In the genomic region with DNA sequence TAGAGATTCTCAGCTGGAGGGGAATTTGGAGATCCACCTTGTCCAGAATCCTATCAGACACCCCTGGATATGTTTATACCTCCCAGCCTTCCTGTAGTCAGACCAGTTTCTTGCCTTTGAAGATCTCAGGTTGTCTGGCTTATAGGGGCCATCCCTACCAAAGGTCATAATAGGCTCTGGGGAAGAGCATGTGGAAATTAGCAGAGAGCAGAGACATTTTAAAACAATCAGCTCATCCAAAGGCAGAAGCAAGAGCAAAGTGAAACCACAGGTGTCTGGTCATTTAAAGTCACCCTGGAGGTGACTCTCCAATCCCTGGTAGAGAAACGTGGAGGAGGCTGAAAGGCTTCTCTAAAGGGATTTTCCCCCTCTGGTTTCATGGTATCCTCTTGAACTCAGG, we compare ENCODE assay signal across 3 cellular contexts.
"Had no signal": no experiment of that assay in that cellular context is flagged by ENCODE, and none has a peak within 500 bp of the region (broad histone marks: within the 10 kb centered on the region; RNA-seq: fewer than 3 reads in every experiment).

No MANE protein-coding gene starts in this region.

- ATAC-seq: GM12878 had no signal

- DNase-seq: GDM1, GF-D8 had no signal

- H3K4me3 ChIP-seq: GM12878 had no signal
